In the genomic region with DNA sequence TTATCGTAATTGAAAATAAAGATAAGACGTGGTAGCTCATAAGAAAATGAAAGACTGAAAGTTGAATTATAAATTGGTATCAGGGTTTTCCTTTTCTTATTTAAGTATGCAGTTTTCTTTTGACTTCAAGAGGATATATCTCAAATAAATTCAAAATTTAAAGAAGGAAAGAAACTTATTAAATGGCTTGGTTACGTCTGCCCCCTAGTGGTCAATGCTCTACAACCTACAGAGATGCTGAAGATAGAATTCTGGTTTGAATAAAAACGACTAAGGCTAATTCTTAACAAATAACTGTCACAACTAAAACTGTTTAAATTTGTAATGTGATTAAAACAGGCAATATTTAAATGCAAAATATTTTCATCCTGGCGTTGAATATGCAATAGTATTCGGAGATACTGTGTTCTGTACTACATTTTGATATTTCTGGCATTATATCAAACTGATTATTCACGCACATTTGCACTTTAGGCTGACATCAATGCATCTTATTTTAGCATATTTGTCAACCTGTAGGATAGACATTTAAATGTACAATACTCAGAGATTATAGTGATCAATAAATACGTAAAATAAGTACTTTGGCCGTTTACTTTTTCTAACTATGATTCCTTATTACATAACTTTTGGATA, we compare ENCODE assay signal across 7 cellular contexts. TPM values are rescaled to one million over a fixed set of nuclear protein-coding genes. Genes with fewer than 3 reads are reported as not detected.
A peak's percentile ranks its signal among the peaks of the same experiment; 100 is the strongest.
DNase-seq lines count a peak whose midpoint lies in the region; ATAC-seq, FAIRE-seq and TF ChIP-seq lines count a peak whose summit lies in the region.

No MANE protein-coding gene starts in this region.

- H3K27me3 ChIP-seq in OCI-LY3 (ENCODE audit: low read depth, low read length) (no peaks in the 10 kb centered on the region), adipocyte (replicated peaks; ENCODE audit: control insufficient read depth, insufficient read depth, low read length) (no peaks in the 10 kb centered on the region), smooth muscle cell (ENCODE audit: low read depth) (peaks cover 7% of the 10 kb centered on the region)

- H3K4me1 ChIP-seq in OCI-LY3 (ENCODE audit: low read length) (peaks cover 10% of the 10 kb centered on the region), adipocyte (ENCODE audit: control insufficient read depth, insufficient read depth, low read length) (no peaks in the 10 kb centered on the region), smooth muscle cell (ENCODE audit: low read depth) (no peaks in the 10 kb centered on the region)

- no peak overlapping the region for H3K9ac ChIP-seq in OCI-LY3 (ENCODE audit: low read length)
- no peak overlapping the region for H3K9ac ChIP-seq in adipocyte (ENCODE audit: low read length)
- no peak overlapping the region for H3K9ac ChIP-seq in smooth muscle cell (ENCODE audit: low read depth)

- peak; percentile 33 for ATAC-seq in HG02938 (IDR thresholded peaks at IDR 0.05; ENCODE audit: unreplicated experiment)
- ATAC-seq in HG03439 (IDR thresholded peaks at IDR 0.05; ENCODE audit: unreplicated experiment) = no peak

- FAIRE-seq in G401.6 (lab: Jason Lieb, UNC) = peak; percentile 95

- H3K9me3 ChIP-seq in OCI-LY3 (ENCODE audit: insufficient read depth, low read length) (no peaks in the 10 kb centered on the region), adipocyte (ENCODE audit: control insufficient read depth, low read length) (no peaks in the 10 kb centered on the region), smooth muscle cell (replicated peaks; ENCODE audit: low read depth) (no peaks in the 10 kb centered on the region)

- H3K79me2 ChIP-seq in OCI-LY3 (ENCODE audit: low read length) (no peaks in the 10 kb centered on the region), smooth muscle cell (ENCODE audit: low read depth) (no peaks in the 10 kb centered on the region)

- H3K4me2 ChIP-seq in OCI-LY3 (ENCODE audit: low read length) = peak overlapping the region; percentile 1; the same call in 1 of the 2 replicates
- H3K4me2 ChIP-seq in smooth muscle cell = no peak overlapping the region

- peak overlapping the region; percentile 29; the same call in 1 of the 2 replicates for H3K4me3 ChIP-seq in OCI-LY3 (ENCODE audit: low read length)
- H3K4me3 ChIP-seq in adipocyte (ENCODE audit: low read length) = no peak overlapping the region
- no peak overlapping the region for H3K4me3 ChIP-seq in smooth muscle cell

- H3K36me3 ChIP-seq in OCI-LY3 (replicated peaks; ENCODE audit: low read depth, low read length) (no peaks in the 10 kb centered on the region), adipocyte (ENCODE audit: control insufficient read depth, insufficient read depth, low read length, severe bottlenecking) (no peaks in the 10 kb centered on the region), smooth muscle cell (ENCODE audit: low read depth) (no peaks in the 10 kb centered on the region)

- 0 out of 2 replicates have a peak overlapping the region, but pooled peaks have one; percentile 49 for H2AFZ ChIP-seq in OCI-LY3 (ENCODE audit: low read depth, low read length)
- H2AFZ ChIP-seq in smooth muscle cell (ENCODE audit: low read depth) = no peak overlapping the region

- H3F3A ChIP-seq in smooth muscle cell (ENCODE audit: low read depth) = no peaks in the 10 kb centered on the region

- WGBS in smooth muscle cell (ENCODE audit: low lambda C conversion rate) = 42% methylated on average over 9 of the region's 9 CpGs

- DNase-seq in adipocyte (ENCODE audit: low read depth) (peak; percentile 94), hepatic stellate cell (ENCODE audit: low spot score) (peak; percentile 9), smooth muscle cell (lab: John Stamatoyannopoulos, UW; ENCODE audit: unreplicated experiment) (no peak)

- H3K27ac ChIP-seq in OCI-LY3 (ENCODE audit: low read length) (no peak overlapping the region), smooth muscle cell (ENCODE audit: low read depth) (no peak overlapping the region)

- peak; percentile 70 for TF ChIP-seq CTCF in OCI-LY3 (IDR thresholded peaks at IDR 0.05; ENCODE audit: low read depth, low read length)
- peak; percentile 91 for TF ChIP-seq CTCF in smooth muscle cell (IDR thresholded peaks at IDR 0.05; ENCODE audit: borderline replicate concordance, insufficient read depth, poor library complexity, severe bottlenecking)

- H4K20me1 ChIP-seq in OCI-LY3 (ENCODE audit: insufficient read depth, low read length) (no peaks in the 10 kb centered on the region), smooth muscle cell (ENCODE audit: low read depth) (no peaks in the 10 kb centered on the region)

RNA-seq across cellular contexts. Expression of a gene that starts 26.8 kb away (rescaled TPM):
- total RNA-seq in smooth muscle cell = 0.27 TPM in 1 of 2 replicates, not detected in the other
- polyA plus RNA-seq in smooth muscle cell = 0.71 TPM in 1 of 2 replicates, not detected in the other

RNA-seq across cellular contexts. Expression of a gene that starts 56.2 kb away (rescaled TPM):
- not detected in 2 replicates for total RNA-seq in smooth muscle cell
- not detected in 2 replicates for polyA plus RNA-seq in smooth muscle cell
